In the genomic region with DNA sequence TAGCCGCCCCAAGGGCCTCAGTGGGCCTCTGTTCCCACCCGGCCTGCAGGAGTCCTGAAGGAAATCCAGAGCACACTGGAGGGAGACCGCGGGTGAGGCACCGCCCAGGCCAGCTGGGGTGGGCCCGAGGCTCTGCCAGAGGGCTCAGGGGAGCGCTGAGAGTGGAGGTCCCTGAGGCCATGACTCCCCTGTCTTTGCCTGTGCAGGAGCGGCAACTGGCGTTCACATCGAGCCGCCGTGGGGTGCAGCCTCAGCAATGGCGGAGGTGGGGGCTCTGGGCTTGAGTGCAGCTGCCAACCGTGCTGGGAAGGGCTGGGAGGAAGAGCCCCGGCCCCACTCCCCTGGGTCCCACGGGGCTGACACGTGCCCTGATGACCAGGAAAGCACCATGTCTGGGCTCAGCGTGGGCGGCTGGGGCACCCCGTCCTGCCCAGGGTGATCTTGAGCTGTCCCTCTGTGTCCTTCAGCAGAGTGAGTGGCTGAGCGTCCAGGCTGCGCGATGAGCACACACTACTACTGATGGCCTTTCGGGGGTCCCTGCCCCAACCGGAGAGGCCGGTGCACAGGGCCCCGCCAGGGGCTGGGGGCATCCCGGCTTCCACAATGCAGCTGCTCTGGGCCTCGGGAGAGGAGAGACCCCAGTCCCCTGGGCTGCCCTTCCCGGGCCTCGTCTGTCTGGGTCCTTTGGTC, we compare ENCODE assay signal across 1 cellular context.
TF ChIP-seq lines count a peak whose summit lies in the region.

No MANE protein-coding gene starts in this region.

TF ChIP-seq in IMR-90, 13 proteins besides CTCF, POLR2A, EP300 and RAD21:
- TF ChIP-seq, protein P1, sequence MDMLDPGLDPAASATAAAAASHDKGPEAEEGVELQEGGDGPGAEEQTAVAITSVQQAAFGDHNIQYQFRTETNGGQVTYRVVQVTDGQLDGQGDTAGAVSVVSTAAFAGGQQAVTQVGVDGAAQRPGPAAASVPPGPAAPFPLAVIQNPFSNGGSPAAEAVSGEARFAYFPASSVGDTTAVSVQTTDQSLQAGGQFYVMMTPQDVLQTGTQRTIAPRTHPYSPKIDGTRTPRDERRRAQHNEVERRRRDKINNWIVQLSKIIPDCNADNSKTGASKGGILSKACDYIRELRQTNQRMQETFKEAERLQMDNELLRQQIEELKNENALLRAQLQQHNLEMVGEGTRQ (IDR thresholded peaks at IDR 0.05; ENCODE audit: low read depth, low read length), result no peak
- TF ChIP-seq BHLHE40 (IDR thresholded peaks at IDR 0.05; ENCODE audit: low read depth, low read length) (no peak), NFE2L2 (IDR thresholded peaks at IDR 0.05; ENCODE audit: low read depth, low read length) (no peak), SMC3 (IDR thresholded peaks at IDR 0.05; ENCODE audit: low read depth, low read length) (no peak), MAFK (IDR thresholded peaks at IDR 0.05; ENCODE audit: low read depth, low read length) (no peak), CHD1 (IDR thresholded peaks at IDR 0.05; ENCODE audit: low read depth, low read length) (no peak), FOS (IDR thresholded peaks at IDR 0.05; ENCODE audit: low read depth, low read length) (no peak), MAZ (IDR thresholded peaks at IDR 0.05; ENCODE audit: borderline replicate concordance, low read depth, low read length) (no peak), CEBPB (IDR thresholded peaks at IDR 0.05; ENCODE audit: low read depth, low read length) (no peak), RFX5 (IDR thresholded peaks at IDR 0.05; ENCODE audit: low read depth, low read length) (no peak), RCOR1 (IDR thresholded peaks at IDR 0.05; ENCODE audit: insufficient replicate concordance, low read length) (no peak), MXI1 (IDR thresholded peaks at IDR 0.05; ENCODE audit: borderline replicate concordance, low read depth, low read length) (no peak)
- TF ChIP-seq, protein P2, sequence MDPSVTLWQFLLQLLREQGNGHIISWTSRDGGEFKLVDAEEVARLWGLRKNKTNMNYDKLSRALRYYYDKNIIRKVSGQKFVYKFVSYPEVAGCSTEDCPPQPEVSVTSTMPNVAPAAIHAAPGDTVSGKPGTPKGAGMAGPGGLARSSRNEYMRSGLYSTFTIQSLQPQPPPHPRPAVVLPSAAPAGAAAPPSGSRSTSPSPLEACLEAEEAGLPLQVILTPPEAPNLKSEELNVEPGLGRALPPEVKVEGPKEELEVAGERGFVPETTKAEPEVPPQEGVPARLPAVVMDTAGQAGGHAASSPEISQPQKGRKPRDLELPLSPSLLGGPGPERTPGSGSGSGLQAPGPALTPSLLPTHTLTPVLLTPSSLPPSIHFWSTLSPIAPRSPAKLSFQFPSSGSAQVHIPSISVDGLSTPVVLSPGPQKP (IDR thresholded peaks at IDR 0.05; ENCODE audit: borderline replicate concordance, low read depth, low read length), result no peak
